ENCODE assay signal across 9 cellular contexts in genomic region chr19:40750035-40750284, GRCh38. TPM values are rescaled to one million over a fixed set of nuclear protein-coding genes. Genes with fewer than 3 reads are reported as not detected.
DNase-seq lines count a peak whose midpoint lies in the region; ATAC-seq and TF ChIP-seq lines count a peak whose summit lies in the region.
"Had no signal": no experiment of that assay in that cellular context is flagged by ENCODE, and none has a peak within 500 bp of the region (broad histone marks: within the 10 kb centered on the region; RNA-seq: fewer than 3 reads in every experiment).

No MANE protein-coding gene starts in this region.

- H3K9me3 Mint-ChIP-seq in activated CD4-positive, alpha-beta T cell treated with anti-CD3 and anti-CD28 coated beads, Interleukin-2, amount 10 ng/mL, durations not matched to agents 24 days and 14 days: no peaks in the 10 kb centered on the region

- H3K27me3 Mint-ChIP-seq in activated CD4-positive, alpha-beta T cell treated with anti-CD3 and anti-CD28 coated beads, Interleukin-2, amount 10 ng/mL, durations not matched to agents 24 days and 14 days: no peaks in the 10 kb centered on the region

- H3K36me3 ChIP-seq in adrenal gland (replicated peaks in 1 of 2): no peaks in the 10 kb centered on the region
- peaks cover 1% of the 10 kb centered on the region for H3K36me3 ChIP-seq in kidney epithelial cell (ENCODE audit: control insufficient read depth, insufficient read depth, low read length)
- no peaks in the 10 kb centered on the region for H3K36me3 ChIP-seq in thoracic aorta

- H3K4me3 Mint-ChIP-seq in activated CD4-positive, alpha-beta T cell treated with anti-CD3 and anti-CD28 coated beads, Interleukin-2, amount 10 ng/mL, durations not matched to agents 24 days and 14 days: peak overlapping the region; percentile 92

- peak overlapping the region; percentile 100 for H3K27ac Mint-ChIP-seq in activated CD4-positive, alpha-beta T cell treated with anti-CD3 and anti-CD28 coated beads, Interleukin-2, amount 10 ng/mL, durations not matched to agents 24 days and 14 days

- no peak for TF ChIP-seq POLR2A in adrenal gland (IDR thresholded peaks at IDR 0.05)

- ATAC-seq in thoracic aorta (ENCODE audit: insufficient number of reproducible peaks, low FRiP score, low read depth): no peak
- no peak for ATAC-seq in HG03280 (IDR thresholded peaks at IDR 0.05; ENCODE audit: unreplicated experiment)

- H3K4me1 ChIP-seq in adrenal gland (replicated peaks in 1 of 2) (peaks cover 42 to 49% of the 10 kb centered on the region in 2 donors), thoracic aorta (ENCODE audit: control insufficient read depth in 1 of 2, low read depth in 2 of 2) (peaks cover 18 to 50% of the 10 kb centered on the region in 2 donors)

- TF ChIP-seq CTCF in adrenal gland (IDR thresholded peaks at IDR 0.05): no peak
- no peak for TF ChIP-seq CTCF in kidney epithelial cell (IDR thresholded peaks at IDR 0.05; ENCODE audit: insufficient read depth, low read length, poor library complexity, severe bottlenecking)
- no peak for TF ChIP-seq CTCF in thoracic aorta (IDR thresholded peaks at IDR 0.05)

- DNase-seq in activated CD4-positive, alpha-beta T cell treated with anti-CD3 and anti-CD28 coated beads, Interleukin-2, amount 10 ng/mL, durations not matched to agents 24 days and 14 days: no peak
- DNase-seq in activated CD4-positive, alpha-beta T cell treated with anti-CD3 and anti-CD28 coated beads for 1 hour: no peak
- DNase-seq in adrenal gland: no peak
- no peak for DNase-seq in kidney epithelial cell (ENCODE audit: low read depth)
- DNase-seq in thoracic aorta (ENCODE audit: low spot score): no peak
- DNase-seq in NCI-H2171 (lab: John Stamatoyannopoulos, UW): no peak
- no peak for DNase-seq in NCI-H187 treated with DMSO at 0.1 percent for 48 hours (lab: John Stamatoyannopoulos, UW)

- peaks cover 37% of the 10 kb centered on the region for H3K4me1 Mint-ChIP-seq in activated CD4-positive, alpha-beta T cell treated with anti-CD3 and anti-CD28 coated beads, Interleukin-2, amount 10 ng/mL, durations not matched to agents 24 days and 14 days

- no peaks in the 10 kb centered on the region for H3K9me3 ChIP-seq in adrenal gland (replicated peaks in 1 of 3)
- H3K9me3 ChIP-seq in thoracic aorta: no peaks in the 10 kb centered on the region

- 0 to 2% (median 1%) methylated on average over 8 of the region's 8 CpGs for WGBS in adrenal gland, 4 donors

- H3K27me3 ChIP-seq in adrenal gland (no peaks in the 10 kb centered on the region), kidney epithelial cell (ENCODE audit: control insufficient read depth, insufficient read depth, low read length) (no peaks in the 10 kb centered on the region), thoracic aorta (replicated peaks; ENCODE audit: insufficient read depth) (no peaks in the 10 kb centered on the region)

- peaks cover 33% of the 10 kb centered on the region for H3K36me3 Mint-ChIP-seq in activated CD4-positive, alpha-beta T cell treated with anti-CD3 and anti-CD28 coated beads, Interleukin-2, amount 10 ng/mL, durations not matched to agents 24 days and 14 days (ENCODE audit: low read depth)

- intact Hi-C loops in activated CD4-positive, alpha-beta T cell treated with anti-CD3 and anti-CD28 coated beads, Interleukin-2, amount 10 ng/mL, durations not matched to agents 24 days and 14 days (cut with micrococcal nuclease): loop anchor here (1.0 to 10.0 kb wide), 7 partner anchors 34 to 513 kb away; partner anchors contain the start of genes COQ8B, EGLN2 and SERTAD3
- intact Hi-C loops in adrenal gland (cut with DNase I): no loop called here

- H3K27ac ChIP-seq in adrenal gland: peak overlapping the region; percentile 84 to 92 (median 87)
- peak overlapping the region; percentile 86 to 93 for H3K27ac ChIP-seq in thoracic aorta

- peak overlapping the region in 2 of 4 donors; percentile 35 to 52 for H3K4me3 ChIP-seq in adrenal gland
- peak overlapping the region; percentile 65 for H3K4me3 ChIP-seq in kidney epithelial cell (ENCODE audit: low read depth, low read length)
- peak overlapping the region; percentile 74 for H3K4me3 ChIP-seq in thoracic aorta

RNA-seq across cellular contexts. Expression of gene ACTMAP, which starts 0.3 kb away (rescaled TPM):
- 8.6 and 9.4 TPM in 2 replicates for total RNA-seq in activated CD4-positive, alpha-beta T cell treated with anti-CD3 and anti-CD28 coated beads, Interleukin-2, amount 10 ng/mL, durations not matched to agents 24 days and 14 days
- total RNA-seq in adrenal gland (10 to 100 TPM in 5 of 8 donors, 1 to 10 TPM in 3; 5.9 to 17.5 (median 12.2) TPM), kidney epithelial cell (7.2 and 8.8 TPM in 2 replicates), thoracic aorta (1 to 10 TPM in 1 of 2 donors, under 1 TPM in 1; 0.68 to 1.1 TPM)
- 10 to 100 TPM in 2 of 3 donors, 1 to 10 TPM in 1; 7.9 to 28.0 (median 18.6) TPM for polyA plus RNA-seq in adrenal gland

RNA-seq across cellular contexts. Expression of gene SNRPA, which starts 1.0 kb away (rescaled TPM):
- total RNA-seq in activated CD4-positive, alpha-beta T cell treated with anti-CD3 and anti-CD28 coated beads, Interleukin-2, amount 10 ng/mL, durations not matched to agents 24 days and 14 days: 268 and 273 TPM in 2 replicates
- total RNA-seq in adrenal gland: 10 to 100 TPM; 18.5 to 91.3 (median 57.3) TPM
- 100 to 1,000 TPM in 2 of 3 donors, 10 to 100 TPM in 1; 92.1 to 176 (median 164) TPM for polyA plus RNA-seq in adrenal gland
- total RNA-seq in kidney epithelial cell: 84.4 and 110 TPM in 2 replicates
- 100 to 1,000 TPM in 1 of 2 donors, 10 to 100 TPM in 1; 40.4 to 107 TPM for total RNA-seq in thoracic aorta

RNA-seq across cellular contexts. Expression of gene MIA, which starts 25.4 kb away (rescaled TPM):
- 0.56 TPM in 1 of 2 replicates, not detected in the other for total RNA-seq in activated CD4-positive, alpha-beta T cell treated with anti-CD3 and anti-CD28 coated beads, Interleukin-2, amount 10 ng/mL, durations not matched to agents 24 days and 14 days
- 1 to 10 TPM in 2 of 8 donors, under 1 TPM in 1, not detected in 5; 0.74 to 9.2 (median 1.0) TPM for total RNA-seq in adrenal gland
- 1 to 10 TPM in 2 of 3 donors, not detected in 1; 8.3 to 8.7 TPM for polyA plus RNA-seq in adrenal gland
- total RNA-seq in kidney epithelial cell: not detected in 2 replicates
- not detected for total RNA-seq in thoracic aorta
- total RNA-seq: Daoy had no signal

RNA-seq across cellular contexts. Expression of gene RAB4B, which starts 28.1 kb away (rescaled TPM):
- 36.3 and 41.0 TPM in 2 replicates for total RNA-seq in activated CD4-positive, alpha-beta T cell treated with anti-CD3 and anti-CD28 coated beads, Interleukin-2, amount 10 ng/mL, durations not matched to agents 24 days and 14 days
- total RNA-seq in adrenal gland: 100 to 1,000 TPM in 1 of 8 donors, 10 to 100 TPM in 7; 41.4 to 105 (median 68.2) TPM
- polyA plus RNA-seq in adrenal gland: 100 to 1,000 TPM in 1 of 3 donors, 10 to 100 TPM in 2; 25.8 to 135 (median 97.5) TPM
- total RNA-seq in kidney epithelial cell: 23.0 and 35.3 TPM in 2 replicates
- total RNA-seq in thoracic aorta: 10 to 100 TPM; 37.9 to 38.2 TPM

RNA-seq across cellular contexts. Expression of gene ITPKC, which starts 33.0 kb away (rescaled TPM):
- total RNA-seq in activated CD4-positive, alpha-beta T cell treated with anti-CD3 and anti-CD28 coated beads, Interleukin-2, amount 10 ng/mL, durations not matched to agents 24 days and 14 days: 7.7 and 8.6 TPM in 2 replicates
- 10 to 100 TPM; 14.9 to 36.1 (median 22.5) TPM for total RNA-seq in adrenal gland
- polyA plus RNA-seq in adrenal gland: 10 to 100 TPM in 2 of 3 donors, 1 to 10 TPM in 1; 7.8 to 27.6 (median 24.9) TPM
- 25.8 and 40.2 TPM in 2 replicates for total RNA-seq in kidney epithelial cell
- 10 to 100 TPM; 45.4 to 79.4 TPM for total RNA-seq in thoracic aorta
